Comparison of ENCODE assay signal across 2 cellular contexts in the genomic region with DNA sequence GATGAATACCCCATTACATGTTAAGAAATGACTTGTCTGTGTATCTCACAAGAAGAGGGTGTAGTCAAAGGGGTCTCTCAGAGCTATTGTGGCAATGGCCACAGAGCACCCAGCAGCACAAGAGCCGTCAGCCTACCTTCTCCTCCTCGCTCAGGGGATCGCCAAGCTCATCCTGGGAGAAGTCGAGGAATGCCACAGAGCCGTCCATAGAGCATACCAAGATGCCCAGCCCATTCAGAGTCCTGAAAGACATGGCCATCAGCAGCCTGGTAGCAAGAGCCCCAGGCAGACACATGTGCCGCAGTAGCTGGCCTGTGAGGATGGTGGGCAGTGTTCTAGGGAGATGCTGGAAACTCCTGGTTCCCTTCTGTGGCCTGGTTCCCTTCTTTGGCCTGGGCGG.
TF ChIP-seq lines count a peak whose summit lies in the region.

No MANE protein-coding gene starts in this region.

TF ChIP-seq in K562, 482 proteins besides CTCF, POLR2A, EP300 and RAD21 (continued from another document and continues in another):
- TF ChIP-seq NBN (IDR thresholded peaks at IDR 0.05; ENCODE audit: low read depth), result no peak
- no peak for TF ChIP-seq ZNF584 (CRISPR knock-in tag; IDR thresholded peaks at IDR 0.05; ENCODE audit: low read depth)
- TF ChIP-seq HLTF (IDR thresholded peaks at IDR 0.05), result no peak
- TF ChIP-seq ZNF431 (CRISPR knock-in tag; IDR thresholded peaks at IDR 0.05), result 0 out of 2 replicates have a peak, but pooled peaks have one; percentile 27
- TF ChIP-seq ZNF445 (CRISPR knock-in tag; IDR thresholded peaks at IDR 0.05; ENCODE audit: low read depth), result no peak
- TF ChIP-seq, protein P1, sequence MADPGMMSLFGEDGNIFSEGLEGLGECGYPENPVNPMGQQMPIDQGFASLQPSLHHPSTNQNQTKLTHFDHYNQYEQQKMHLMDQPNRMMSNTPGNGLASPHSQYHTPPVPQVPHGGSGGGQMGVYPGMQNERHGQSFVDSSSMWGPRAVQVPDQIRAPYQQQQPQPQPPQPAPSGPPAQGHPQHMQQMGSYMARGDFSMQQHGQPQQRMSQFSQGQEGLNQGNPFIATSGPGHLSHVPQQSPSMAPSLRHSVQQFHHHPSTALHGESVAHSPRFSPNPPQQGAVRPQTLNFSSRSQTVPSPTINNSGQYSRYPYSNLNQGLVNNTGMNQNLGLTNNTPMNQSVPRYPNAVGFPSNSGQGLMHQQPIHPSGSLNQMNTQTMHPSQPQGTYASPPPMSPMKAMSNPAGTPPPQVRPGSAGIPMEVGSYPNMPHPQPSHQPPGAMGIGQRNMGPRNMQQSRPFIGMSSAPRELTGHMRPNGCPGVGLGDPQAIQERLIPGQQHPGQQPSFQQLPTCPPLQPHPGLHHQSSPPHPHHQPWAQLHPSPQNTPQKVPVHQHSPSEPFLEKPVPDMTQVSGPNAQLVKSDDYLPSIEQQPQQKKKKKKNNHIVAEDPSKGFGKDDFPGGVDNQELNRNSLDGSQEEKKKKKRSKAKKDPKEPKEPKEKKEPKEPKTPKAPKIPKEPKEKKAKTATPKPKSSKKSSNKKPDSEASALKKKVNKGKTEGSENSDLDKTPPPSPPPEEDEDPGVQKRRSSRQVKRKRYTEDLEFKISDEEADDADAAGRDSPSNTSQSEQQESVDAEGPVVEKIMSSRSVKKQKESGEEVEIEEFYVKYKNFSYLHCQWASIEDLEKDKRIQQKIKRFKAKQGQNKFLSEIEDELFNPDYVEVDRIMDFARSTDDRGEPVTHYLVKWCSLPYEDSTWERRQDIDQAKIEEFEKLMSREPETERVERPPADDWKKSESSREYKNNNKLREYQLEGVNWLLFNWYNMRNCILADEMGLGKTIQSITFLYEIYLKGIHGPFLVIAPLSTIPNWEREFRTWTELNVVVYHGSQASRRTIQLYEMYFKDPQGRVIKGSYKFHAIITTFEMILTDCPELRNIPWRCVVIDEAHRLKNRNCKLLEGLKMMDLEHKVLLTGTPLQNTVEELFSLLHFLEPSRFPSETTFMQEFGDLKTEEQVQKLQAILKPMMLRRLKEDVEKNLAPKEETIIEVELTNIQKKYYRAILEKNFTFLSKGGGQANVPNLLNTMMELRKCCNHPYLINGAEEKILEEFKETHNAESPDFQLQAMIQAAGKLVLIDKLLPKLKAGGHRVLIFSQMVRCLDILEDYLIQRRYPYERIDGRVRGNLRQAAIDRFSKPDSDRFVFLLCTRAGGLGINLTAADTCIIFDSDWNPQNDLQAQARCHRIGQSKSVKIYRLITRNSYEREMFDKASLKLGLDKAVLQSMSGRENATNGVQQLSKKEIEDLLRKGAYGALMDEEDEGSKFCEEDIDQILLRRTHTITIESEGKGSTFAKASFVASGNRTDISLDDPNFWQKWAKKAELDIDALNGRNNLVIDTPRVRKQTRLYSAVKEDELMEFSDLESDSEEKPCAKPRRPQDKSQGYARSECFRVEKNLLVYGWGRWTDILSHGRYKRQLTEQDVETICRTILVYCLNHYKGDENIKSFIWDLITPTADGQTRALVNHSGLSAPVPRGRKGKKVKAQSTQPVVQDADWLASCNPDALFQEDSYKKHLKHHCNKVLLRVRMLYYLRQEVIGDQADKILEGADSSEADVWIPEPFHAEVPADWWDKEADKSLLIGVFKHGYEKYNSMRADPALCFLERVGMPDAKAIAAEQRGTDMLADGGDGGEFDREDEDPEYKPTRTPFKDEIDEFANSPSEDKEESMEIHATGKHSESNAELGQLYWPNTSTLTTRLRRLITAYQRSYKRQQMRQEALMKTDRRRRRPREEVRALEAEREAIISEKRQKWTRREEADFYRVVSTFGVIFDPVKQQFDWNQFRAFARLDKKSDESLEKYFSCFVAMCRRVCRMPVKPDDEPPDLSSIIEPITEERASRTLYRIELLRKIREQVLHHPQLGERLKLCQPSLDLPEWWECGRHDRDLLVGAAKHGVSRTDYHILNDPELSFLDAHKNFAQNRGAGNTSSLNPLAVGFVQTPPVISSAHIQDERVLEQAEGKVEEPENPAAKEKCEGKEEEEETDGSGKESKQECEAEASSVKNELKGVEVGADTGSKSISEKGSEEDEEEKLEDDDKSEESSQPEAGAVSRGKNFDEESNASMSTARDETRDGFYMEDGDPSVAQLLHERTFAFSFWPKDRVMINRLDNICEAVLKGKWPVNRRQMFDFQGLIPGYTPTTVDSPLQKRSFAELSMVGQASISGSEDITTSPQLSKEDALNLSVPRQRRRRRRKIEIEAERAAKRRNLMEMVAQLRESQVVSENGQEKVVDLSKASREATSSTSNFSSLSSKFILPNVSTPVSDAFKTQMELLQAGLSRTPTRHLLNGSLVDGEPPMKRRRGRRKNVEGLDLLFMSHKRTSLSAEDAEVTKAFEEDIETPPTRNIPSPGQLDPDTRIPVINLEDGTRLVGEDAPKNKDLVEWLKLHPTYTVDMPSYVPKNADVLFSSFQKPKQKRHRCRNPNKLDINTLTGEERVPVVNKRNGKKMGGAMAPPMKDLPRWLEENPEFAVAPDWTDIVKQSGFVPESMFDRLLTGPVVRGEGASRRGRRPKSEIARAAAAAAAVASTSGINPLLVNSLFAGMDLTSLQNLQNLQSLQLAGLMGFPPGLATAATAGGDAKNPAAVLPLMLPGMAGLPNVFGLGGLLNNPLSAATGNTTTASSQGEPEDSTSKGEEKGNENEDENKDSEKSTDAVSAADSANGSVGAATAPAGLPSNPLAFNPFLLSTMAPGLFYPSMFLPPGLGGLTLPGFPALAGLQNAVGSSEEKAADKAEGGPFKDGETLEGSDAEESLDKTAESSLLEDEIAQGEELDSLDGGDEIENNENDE (IDR thresholded peaks at IDR 0.05; ENCODE audit: low read depth, low read length), result peak; percentile 33
- TF ChIP-seq, protein P2, sequence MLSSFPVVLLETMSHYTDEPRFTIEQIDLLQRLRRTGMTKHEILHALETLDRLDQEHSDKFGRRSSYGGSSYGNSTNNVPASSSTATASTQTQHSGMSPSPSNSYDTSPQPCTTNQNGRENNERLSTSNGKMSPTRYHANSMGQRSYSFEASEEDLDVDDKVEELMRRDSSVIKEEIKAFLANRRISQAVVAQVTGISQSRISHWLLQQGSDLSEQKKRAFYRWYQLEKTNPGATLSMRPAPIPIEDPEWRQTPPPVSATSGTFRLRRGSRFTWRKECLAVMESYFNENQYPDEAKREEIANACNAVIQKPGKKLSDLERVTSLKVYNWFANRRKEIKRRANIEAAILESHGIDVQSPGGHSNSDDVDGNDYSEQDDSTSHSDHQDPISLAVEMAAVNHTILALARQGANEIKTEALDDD (IDR thresholded peaks at IDR 0.05), result no peak
- TF ChIP-seq, protein P3, sequence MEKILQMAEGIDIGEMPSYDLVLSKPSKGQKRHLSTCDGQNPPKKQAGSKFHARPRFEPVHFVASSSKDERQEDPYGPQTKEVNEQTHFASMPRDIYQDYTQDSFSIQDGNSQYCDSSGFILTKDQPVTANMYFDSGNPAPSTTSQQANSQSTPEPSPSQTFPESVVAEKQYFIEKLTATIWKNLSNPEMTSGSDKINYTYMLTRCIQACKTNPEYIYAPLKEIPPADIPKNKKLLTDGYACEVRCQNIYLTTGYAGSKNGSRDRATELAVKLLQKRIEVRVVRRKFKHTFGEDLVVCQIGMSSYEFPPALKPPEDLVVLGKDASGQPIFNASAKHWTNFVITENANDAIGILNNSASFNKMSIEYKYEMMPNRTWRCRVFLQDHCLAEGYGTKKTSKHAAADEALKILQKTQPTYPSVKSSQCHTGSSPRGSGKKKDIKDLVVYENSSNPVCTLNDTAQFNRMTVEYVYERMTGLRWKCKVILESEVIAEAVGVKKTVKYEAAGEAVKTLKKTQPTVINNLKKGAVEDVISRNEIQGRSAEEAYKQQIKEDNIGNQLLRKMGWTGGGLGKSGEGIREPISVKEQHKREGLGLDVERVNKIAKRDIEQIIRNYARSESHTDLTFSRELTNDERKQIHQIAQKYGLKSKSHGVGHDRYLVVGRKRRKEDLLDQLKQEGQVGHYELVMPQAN (IDR thresholded peaks at IDR 0.05; ENCODE audit: borderline replicate concordance), result no peak
- TF ChIP-seq SMAD4 (CRISPR knock-in tag; conservative IDR thresholded peaks at IDR 0.05), result no peak

TF ChIP-seq in GM12891, 5 proteins besides CTCF, POLR2A, EP300 and RAD21 (continued from another document):
- TF ChIP-seq PAX5 (IDR thresholded peaks at IDR 0.05; ENCODE audit: insufficient read depth, low read length, severe bottlenecking) (no peak), POU2F2 (IDR thresholded peaks at IDR 0.05; ENCODE audit: low read depth, low read length) (no peak), POLR2AphosphoS5 (IDR thresholded peaks at IDR 0.05; ENCODE audit: low read depth, low read length) (no peak), SPI1 (IDR thresholded peaks at IDR 0.05; ENCODE audit: low read depth, low read length) (no peak)
